In the genomic region with DNA sequence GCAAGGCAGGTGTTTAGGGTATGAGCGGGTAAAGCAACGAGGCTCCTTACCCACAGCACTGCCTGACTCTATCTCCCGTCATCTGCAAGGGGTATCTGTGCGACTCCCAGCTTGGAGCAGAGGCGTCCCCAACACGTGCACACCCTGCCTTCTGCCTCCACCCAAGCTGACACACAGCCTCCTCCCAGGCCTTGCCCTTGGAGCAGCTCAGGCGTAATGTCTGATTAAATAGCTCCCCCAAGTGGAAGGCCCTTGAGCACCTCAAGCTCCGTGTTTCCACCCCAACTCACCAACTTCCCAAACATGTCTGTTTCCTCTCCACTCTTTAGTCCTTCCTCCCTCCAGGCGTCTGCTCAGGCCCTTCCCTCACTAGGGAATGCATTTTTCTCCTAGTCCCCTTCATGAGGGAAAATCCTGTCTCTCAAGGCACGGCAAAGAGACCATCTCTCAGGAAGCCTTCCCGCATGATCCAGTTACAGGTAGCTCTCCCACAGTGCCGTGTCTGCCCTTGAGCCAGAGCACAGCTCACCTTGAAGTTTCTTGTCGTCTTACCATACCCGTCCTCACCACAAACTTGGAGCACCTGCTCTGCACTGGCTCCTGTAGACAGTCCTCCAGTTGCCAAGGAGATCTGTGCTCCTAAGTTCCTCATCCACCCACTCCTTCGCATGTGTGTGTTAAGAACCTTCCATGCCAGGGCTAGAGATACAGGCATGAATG, we compare ENCODE assay signal across 9 cellular contexts. TPM values are rescaled to one million over a fixed set of nuclear protein-coding genes. Genes with fewer than 3 reads are reported as not detected.
DNase-seq lines count a peak whose midpoint lies in the region; FAIRE-seq and TF ChIP-seq lines count a peak whose summit lies in the region.
"Had no signal": no experiment of that assay in that cellular context is flagged by ENCODE, and none has a peak within 500 bp of the region (broad histone marks: within the 10 kb centered on the region; RNA-seq: fewer than 3 reads in every experiment).

No MANE protein-coding gene starts in this region.

- no peak for FAIRE-seq in RCC 7860 (lab: Jason Lieb, UNC)

- H3K23ac ChIP-seq in mesenchymal stem cell (ENCODE audit: low read length in 2 of 2): no peak overlapping the region

- H2BK5ac ChIP-seq in mesenchymal stem cell (ENCODE audit: low read depth, low read length, poor library complexity, severe bottlenecking): no peak overlapping the region

- TF ChIP-seq CTCF in HFF-Myc (IDR thresholded peaks at IDR 0.05; ENCODE audit: low read depth, low read length, missing control alignments): peak; percentile 59
- TF ChIP-seq CTCF in endodermal cell (conservative IDR thresholded peaks at IDR 0.05): peak; percentile 59

- 80 to 87% methylated on average over 13 to 15 of the region's 15 CpGs for WGBS in endodermal cell (ENCODE audit: insufficient coverage in 1 of 2, insufficient read length in 1 of 2), 2 experiments
- WGBS in mesenchymal stem cell: 72% methylated on average over 15 of the region's 15 CpGs

- peak overlapping the region; percentile 19 for H2BK15ac ChIP-seq in mesenchymal stem cell (ENCODE audit: low read depth, poor library complexity, severe bottlenecking)

- H3K79me1 ChIP-seq in mesenchymal stem cell (replicated peaks; ENCODE audit: low read length, poor library complexity, severe bottlenecking): no peaks in the 10 kb centered on the region

- H3K36me3 Mint-ChIP-seq in endodermal cell (ENCODE audit: low read depth): peaks cover 66% of the 10 kb centered on the region

- H3K9me3 Mint-ChIP-seq in endodermal cell: peaks cover 13% of the 10 kb centered on the region

- peaks cover 56% of the 10 kb centered on the region for H3K36me3 ChIP-seq in endodermal cell (ENCODE audit: control insufficient read depth, insufficient read depth, low read length)
- H3K36me3 ChIP-seq in mesenchymal stem cell (ENCODE audit: control insufficient read depth in 1 of 2, insufficient read depth in 2 of 2, low read depth in 1 of 2, low read length in 2 of 2): peaks cover 6 to 31% of the 10 kb centered on the region in 2 experiments

- H3K14ac ChIP-seq in mesenchymal stem cell (ENCODE audit: low read length in 2 of 2): no peak overlapping the region

- H2BK12ac ChIP-seq in mesenchymal stem cell (ENCODE audit: low read length in 2 of 2): peak overlapping the region in 1 of 2 experiments; percentile 14

- H3K27me3 ChIP-seq in endodermal cell (ENCODE audit: control insufficient read depth, insufficient read depth, low read length, poor library complexity, severe bottlenecking): no peaks in the 10 kb centered on the region
- no peaks in the 10 kb centered on the region for H3K27me3 ChIP-seq in mesenchymal stem cell (ENCODE audit: control insufficient read depth in 1 of 2, insufficient read depth in 1 of 2, low read length in 2 of 2)

- no peak overlapping the region for H3K18ac ChIP-seq in mesenchymal stem cell (ENCODE audit: low read depth in 1 of 2, low read length in 2 of 2)

- H3K4me3 ChIP-seq in HFF-Myc (replicated peaks; ENCODE audit: low read depth, low read length) (no peak overlapping the region), endodermal cell (ENCODE audit: low read length) (no peak overlapping the region), mesenchymal stem cell (ENCODE audit: insufficient read depth in 1 of 2, low read depth in 1 of 2, low read length in 2 of 2) (no peak overlapping the region)
- H3K4me3 ChIP-seq: skin epidermis had no signal

- H2BK120ac ChIP-seq in mesenchymal stem cell (ENCODE audit: low read depth, low read length): no peak overlapping the region

- H3K9ac ChIP-seq in endodermal cell (ENCODE audit: extremely low read depth, low read length, poor library complexity, severe bottlenecking): no peak overlapping the region
- no peak overlapping the region for H3K9ac ChIP-seq in mesenchymal stem cell (ENCODE audit: low read length)

- no peak overlapping the region for H3K4me2 ChIP-seq in mesenchymal stem cell (ENCODE audit: low read length, poor library complexity, severe bottlenecking)

- H3K4me3 Mint-ChIP-seq in endodermal cell: no peak overlapping the region

- no peak overlapping the region for H4K8ac ChIP-seq in mesenchymal stem cell (ENCODE audit: low read length)

- H3K4ac ChIP-seq in mesenchymal stem cell (ENCODE audit: low read depth in 1 of 2, low read length in 2 of 2): no peak overlapping the region

- DNase-seq in D341Med (ENCODE audit: low spot score) (peak; percentile 57), HFF-Myc (ENCODE audit: extremely low read depth, low read depth) (no peak), RCC 7860 (ENCODE audit: low spot score) (peak; percentile 24), endodermal cell (peak; percentile 82), mesenchymal stem cell (peak; percentile 67), COR-L47 (lab: John Stamatoyannopoulos, UW) (no peak), 8988T (no peak), NCI-H1436 (lab: John Stamatoyannopoulos, UW) (no peak)

- H2AK5ac ChIP-seq in mesenchymal stem cell (ENCODE audit: low read length, severe bottlenecking): no peak overlapping the region

- H3K27ac Mint-ChIP-seq in endodermal cell: no peak overlapping the region

- no peaks in the 10 kb centered on the region for H3K4me1 ChIP-seq in endodermal cell (ENCODE audit: control insufficient read depth, insufficient read depth, low read length)
- no peaks in the 10 kb centered on the region for H3K4me1 ChIP-seq in mesenchymal stem cell (ENCODE audit: control insufficient read depth, insufficient read depth, low read depth, low read length)

- no peaks in the 10 kb centered on the region for H3K4me1 Mint-ChIP-seq in endodermal cell

- H4K91ac ChIP-seq in mesenchymal stem cell (ENCODE audit: low read length): no peak overlapping the region

- H3K9me3 ChIP-seq in endodermal cell (ENCODE audit: control insufficient read depth, low read length) (peaks cover 6% of the 10 kb centered on the region), mesenchymal stem cell (ENCODE audit: control insufficient read depth, low read length) (no peaks in the 10 kb centered on the region)

- H3K27ac ChIP-seq in endodermal cell (ENCODE audit: low read depth, low read length): no peak overlapping the region
- H3K27ac ChIP-seq in mesenchymal stem cell (ENCODE audit: low read length, poor library complexity, severe bottlenecking): no peak overlapping the region

- no peak overlapping the region for H2AFZ ChIP-seq in mesenchymal stem cell (ENCODE audit: low read depth, low read length)

- H3K27me3 Mint-ChIP-seq in endodermal cell (ENCODE audit: insufficient read depth): no peaks in the 10 kb centered on the region

RNA-seq across cellular contexts. Expression of a gene that starts 15.8 kb away (rescaled TPM):
- total RNA-seq in endodermal cell: 10 to 100 TPM; 31.7 to 51.9 TPM
- polyA plus RNA-seq in endodermal cell (2013, experiment 1 of 2): 19.1 TPM
- 20.4 TPM for polyA plus RNA-seq in endodermal cell (2013, experiment 2 of 2)
- 16.5 TPM for polyA plus RNA-seq in mesenchymal stem cell (2013, experiment 1 of 2)
- 18.1 TPM for polyA plus RNA-seq in mesenchymal stem cell (2013, experiment 2 of 2)

RNA-seq across cellular contexts. Expression of a gene that starts 48.8 kb away (rescaled TPM):
- total RNA-seq in endodermal cell: 10 to 100 TPM in 1 of 2 donors, 1 to 10 TPM in 1; 8.2 to 30.1 TPM
- polyA plus RNA-seq in endodermal cell (2013, experiment 1 of 2): 2.8 TPM
- polyA plus RNA-seq in endodermal cell (2013, experiment 2 of 2): 4.9 TPM
- polyA plus RNA-seq in mesenchymal stem cell (2013, experiment 1 of 2): not detected
- polyA plus RNA-seq in mesenchymal stem cell (2013, experiment 2 of 2): not detected

Comparison
In these comparisons a context has a peak if more than half of its experiments do, and no peak if none do; other contexts are left out.
1. DNase-seq: peak in D341Med (single experiment), RCC 7860 (single experiment), endodermal cell (single experiment) and mesenchymal stem cell (single experiment); none in HFF-Myc (single experiment), COR-L47 (single experiment), 8988T (single experiment) and NCI-H1436 (single experiment).